Comparison of ENCODE assay signal across 8 cellular contexts in the genomic region with DNA sequence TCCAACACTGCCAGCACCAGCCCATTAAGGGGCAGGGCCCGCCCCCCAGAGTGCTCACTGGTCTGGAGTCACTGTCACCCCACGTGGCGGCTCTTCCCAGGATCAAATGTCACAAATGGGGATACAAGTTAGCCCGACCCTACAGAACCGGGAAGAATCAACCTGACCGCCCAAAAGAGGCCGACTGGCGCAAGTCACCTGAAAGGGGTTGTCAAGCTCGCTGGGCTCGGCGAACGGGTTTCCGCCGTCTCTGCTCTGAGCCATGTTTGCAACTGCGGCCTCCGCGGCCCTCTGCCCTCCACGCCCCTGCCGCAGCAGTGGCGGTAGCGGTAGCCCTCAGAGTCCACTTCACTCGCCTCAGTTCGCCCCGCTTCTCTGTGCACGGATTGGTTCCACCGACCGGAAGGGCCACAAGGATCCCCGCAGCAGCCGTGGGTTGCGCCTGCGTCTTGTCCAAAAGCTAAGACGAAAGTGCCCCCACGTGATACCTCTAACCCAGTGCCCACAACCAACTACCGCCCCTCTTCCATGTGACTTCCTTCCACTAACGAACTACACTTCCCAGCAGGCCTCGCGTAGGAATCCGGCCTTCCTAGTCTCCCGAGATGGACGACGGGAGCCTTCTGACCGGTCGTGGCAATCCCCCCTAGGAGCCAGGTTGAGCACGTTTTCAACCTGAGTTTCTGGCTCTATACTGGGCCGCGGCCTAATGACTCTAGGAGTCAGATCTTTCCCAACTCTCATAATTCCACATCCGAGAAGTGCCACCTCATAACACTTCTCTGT. TPM values are rescaled to one million over a fixed set of nuclear protein-coding genes. Genes with fewer than 3 reads are reported as not detected.
DNase-seq lines count a peak whose midpoint lies in the region; ATAC-seq and TF ChIP-seq lines count a peak whose summit lies in the region.

A gene (minus strand): TSS at position 473 of the 786 bp plus-strand sequence. CDS start 209 bp downstream, at position 264.

- H3K9me3 ChIP-seq in left ventricle myocardium inferior (replicated peaks), result no peaks in the 10 kb centered on the region
- H3K9me3 ChIP-seq in prostate gland, result no peaks in the 10 kb centered on the region

- intact Hi-C loops in left ventricle myocardium inferior (cut with micrococcal nuclease) (no loop called here), prostate gland (cut with DNase I) (no loop called here)

- peaks cover 31% of the 10 kb centered on the region for H3K4me1 Mint-ChIP-seq in T-helper 1 cell treated with Interleukin-12 subunit alpha and Interleukin-12 subunit beta and Interleukin-4 antibody, amounts not matched to agents 30 μg/mL and 1 μg/mL, for 36 hours (ENCODE audit: low read depth)

- no peaks in the 10 kb centered on the region for H3K27me3 Mint-ChIP-seq in T-helper 1 cell treated with Interleukin-12 subunit alpha and Interleukin-12 subunit beta and Interleukin-4 antibody, amounts not matched to agents 30 μg/mL and 1 μg/mL, for 36 hours (ENCODE audit: low read depth)

- TF ChIP-seq POLR2A in prostate gland (IDR thresholded peaks at IDR 0.05), result peak; percentile 58

- H3K27me3 ChIP-seq in left ventricle myocardium inferior (ENCODE audit: low read depth) (no peaks in the 10 kb centered on the region), prostate gland (replicated peaks; ENCODE audit: insufficient read depth) (no peaks in the 10 kb centered on the region)

- TF ChIP-seq CTCF in GM13977 (IDR thresholded peaks at IDR 0.05; ENCODE audit: extremely low read depth, insufficient read depth, missing control alignments) (no peak), left ventricle myocardium inferior (IDR thresholded peaks at IDR 0.05; ENCODE audit: borderline replicate concordance) (no peak), prostate gland (IDR thresholded peaks at IDR 0.05) (no peak)

- ATAC-seq in HG02884 (IDR thresholded peaks at IDR 0.05; ENCODE audit: unreplicated experiment), result peak; percentile 93

- H3K36me3 Mint-ChIP-seq in T-helper 1 cell treated with Interleukin-12 subunit alpha and Interleukin-12 subunit beta and Interleukin-4 antibody, amounts not matched to agents 30 μg/mL and 1 μg/mL, for 36 hours (ENCODE audit: low read depth), result peaks cover 59% of the 10 kb centered on the region

- peaks cover 33% of the 10 kb centered on the region for H3K4me1 ChIP-seq in left ventricle myocardium inferior
- no peaks in the 10 kb centered on the region for H3K4me1 ChIP-seq in prostate gland (replicated peaks)
- H3K4me1 ChIP-seq in urinary bladder (ENCODE audit: insufficient read depth), result no peaks in the 10 kb centered on the region

- H3K4me3 ChIP-seq in left ventricle myocardium inferior, result peak within 1 kb of the TSS; percentile 92
- H3K4me3 ChIP-seq in prostate gland, result peak within 1 kb of the TSS; percentile 65 to 68
- H3K4me3 ChIP-seq in urinary bladder (ENCODE audit: low read depth, low read length), result peak within 1 kb of the TSS; percentile 61

- H3K27ac ChIP-seq in left ventricle myocardium inferior (replicated peaks) (peak within 1 kb of the TSS; percentile 91), prostate gland (peak within 1 kb of the TSS; percentile 72 to 79), urinary bladder (ENCODE audit: low read depth) (peak within 1 kb of the TSS; percentile 60)

- peak; percentile 97 for DNase-seq in GM13977 (ENCODE audit: low spot score)
- DNase-seq in NCI-H1694 (lab: John Stamatoyannopoulos, UW), result peak; percentile 99
- DNase-seq in amniotic stem cell (lab: John Stamatoyannopoulos, UW), result peak; percentile 98
- DNase-seq in left ventricle myocardium inferior, result peak; percentile 94
- peak; percentile 98 for DNase-seq in prostate gland (ENCODE audit: low spot score)

- peaks cover 66% of the 10 kb centered on the region for H3K36me3 ChIP-seq in left ventricle myocardium inferior
- H3K36me3 ChIP-seq in prostate gland, result peaks cover 0 to 16% of the 10 kb centered on the region in 2 donors
- peaks cover 7% of the 10 kb centered on the region for H3K36me3 ChIP-seq in urinary bladder (ENCODE audit: insufficient read depth)

- in situ Hi-C loops in GM13977 (cut with MboI; ENCODE audit: low pct_unique_long_range_greater_than_20kb, low sequenced_read_pairs, unreplicated experiment), result loop anchor here (25.0 kb wide), 1 partner anchor 325 kb away; no protein-coding TSS in a partner anchor

- peak within 1 kb of the TSS; percentile 99 for H3K27ac Mint-ChIP-seq in T-helper 1 cell treated with Interleukin-12 subunit alpha and Interleukin-12 subunit beta and Interleukin-4 antibody, amounts not matched to agents 30 μg/mL and 1 μg/mL, for 36 hours

- H3K9me3 Mint-ChIP-seq in T-helper 1 cell treated with Interleukin-12 subunit alpha and Interleukin-12 subunit beta and Interleukin-4 antibody, amounts not matched to agents 30 μg/mL and 1 μg/mL, for 36 hours, result no peaks in the 10 kb centered on the region

- H3K4me3 Mint-ChIP-seq in T-helper 1 cell treated with Interleukin-12 subunit alpha and Interleukin-12 subunit beta and Interleukin-4 antibody, amounts not matched to agents 30 μg/mL and 1 μg/mL, for 36 hours, result peak within 1 kb of the TSS; percentile 100

- WGBS in prostate gland, result under 1% methylated on average over 47 of the region's 47 CpGs
- WGBS in urinary bladder, result under 1% methylated on average over 47 of the region's 47 CpGs

RNA-seq across cellular contexts. Expression of the gene that starts here (rescaled TPM):
- total RNA-seq in left ventricle myocardium inferior (57.1 TPM), prostate gland (10 to 100 TPM; 84.1 to 97.8 TPM), urinary bladder (13.1 TPM)
- 74.9 TPM for polyA plus RNA-seq in urinary bladder

Comparison
In these comparisons a context has a peak if more than half of its experiments do, and no peak if none do; other contexts are left out.
1. Peak in every context shown above with its lines: DNase-seq, ATAC-seq, H3K4me3 ChIP-seq and H3K27ac ChIP-seq.